In genomic region chr16:81836279-81837054, GRCh38 we compare ENCODE assay signal across 9 cellular contexts. TPM values are rescaled to one million over a fixed set of nuclear protein-coding genes. Genes with fewer than 3 reads are reported as not detected.
DNase-seq lines count a peak whose midpoint lies in the region; ATAC-seq and TF ChIP-seq lines count a peak whose summit lies in the region.
"Had no signal": no experiment of that assay in that cellular context is flagged by ENCODE, and none has a peak within 500 bp of the region (broad histone marks: within the 10 kb centered on the region; RNA-seq: fewer than 3 reads in every experiment).

No MANE protein-coding gene starts in this region.

- peak; percentile 69 for ATAC-seq in GM19351 (IDR thresholded peaks at IDR 0.05; ENCODE audit: unreplicated experiment)
- ATAC-seq in HG02973 (IDR thresholded peaks at IDR 0.05; ENCODE audit: unreplicated experiment): peak; percentile 69

- peaks cover 96% of the 10 kb centered on the region for H3K79me2 ChIP-seq in OCI-LY7 (ENCODE audit: insufficient read depth, low read depth, low read length)

- H3K9me2 ChIP-seq in OCI-LY7 (ENCODE audit: insufficient read depth, low read length): no peaks in the 10 kb centered on the region

- H2AFZ ChIP-seq in OCI-LY7 (ENCODE audit: low read length): no peak overlapping the region

- peaks cover 82% of the 10 kb centered on the region for H3K36me3 ChIP-seq in OCI-LY7 (ENCODE audit: insufficient read depth, low read length)
- H3K36me3 ChIP-seq in prostate gland: no peaks in the 10 kb centered on the region

- intact Hi-C loops in OCI-LY7 (cut with micrococcal nuclease; ENCODE audit: unreplicated experiment): loop anchor here (2.0 kb wide), 2 partner anchors 16 to 28 kb away; no protein-coding TSS in a partner anchor
- intact Hi-C loops in prostate gland (cut with DNase I): no loop called here

- CTCF ChIA-PET in OCI-LY7 (lab: Charles Lee; ENCODE audit: unreplicated experiment): interaction anchor here (1.1 kb wide), 1 partner anchor 19 kb away, joined by 3 read pairs; no protein-coding TSS in a partner anchor

- TF ChIP-seq POLR2A in prostate gland (IDR thresholded peaks at IDR 0.05): no peak

- H3K4me1 ChIP-seq in OCI-LY7 (ENCODE audit: insufficient read depth, low read length, poor library complexity, severe bottlenecking) (peaks cover 99% of the 10 kb centered on the region), prostate gland (replicated peaks) (no peaks in the 10 kb centered on the region)

- peak; percentile 16 for DNase-seq in Daoy (ENCODE audit: low read depth)
- DNase-seq in OCI-LY7 (ENCODE audit: low spot score): peak; percentile 92
- DNase-seq in coronary artery (ENCODE audit: low spot score): no peak
- DNase-seq in prostate gland (ENCODE audit: low spot score): no peak
- DNase-seq in dedifferentiated amniotic fluid mesenchymal stem cell (ENCODE audit: extremely low spot score): no peak
- DNase-seq in NCI-H345 treated with DMSO at 0.1 percent for 48 hours (lab: John Stamatoyannopoulos, UW; ENCODE audit: unreplicated experiment): no peak
- DNase-seq: CD4-positive, CD25-positive, alpha-beta regulatory T cell had no signal

- H3K4me2 ChIP-seq in OCI-LY7 (ENCODE audit: low read length): peak overlapping the region; percentile 72

- no peaks in the 10 kb centered on the region for H3K9me3 ChIP-seq in OCI-LY7 (ENCODE audit: low read length)
- no peaks in the 10 kb centered on the region for H3K9me3 ChIP-seq in prostate gland

- TF ChIP-seq CTCF in OCI-LY7 (conservative IDR thresholded peaks at IDR 0.05; ENCODE audit: low read length) (no peak), coronary artery (IDR thresholded peaks at IDR 0.05) (no peak), prostate gland (IDR thresholded peaks at IDR 0.05) (no peak)

- H3K27me3 ChIP-seq in prostate gland (replicated peaks; ENCODE audit: insufficient read depth): no peaks in the 10 kb centered on the region

- H3K27ac ChIP-seq in OCI-LY7 (ENCODE audit: low read depth, low read length, poor library complexity, severe bottlenecking) (peak overlapping the region; percentile 97), coronary artery (no peak overlapping the region), prostate gland (no peak overlapping the region)

- 76% methylated on average over 12 of the region's 12 CpGs for WGBS in prostate gland

- POLR2A ChIA-PET in OCI-LY7 (lab: Charles Lee): interaction anchor here (0.6 to 7.4 kb wide), 8 partner anchors 12 to 56 kb away, joined by 3 to 48 read pairs (median 6); no protein-coding TSS in a partner anchor

- no peaks in the 10 kb centered on the region; the same call in 1 of the 2 replicates for H4K20me1 ChIP-seq in OCI-LY7 (ENCODE audit: insufficient read depth, low read length)

- BruUV-seq in OCI-LY7 (replicated peaks; lab: Mats Ljungman, UMichigan): no TSS peak

- H3K4me3 ChIP-seq in OCI-LY7 (ENCODE audit: low read depth, low read length, poor library complexity, severe bottlenecking) (peak overlapping the region; percentile 44), coronary artery (no peak overlapping the region), prostate gland (no peak overlapping the region)

RNA-seq across cellular contexts. Expression of gene PLCG2, which starts 57.4 kb away (rescaled TPM):
- 1.5 and 1.8 TPM in 2 replicates for total RNA-seq in Daoy (2014; rRNA removed; shearing (Covaris generic))
- total RNA-seq in OCI-LY7 (2014; rRNA removed; shearing (Covaris generic)): 196 and 198 TPM in 2 replicates
- total RNA-seq in OCI-LY7 (2022) (464 and 485 TPM in 2 replicates), prostate gland (10 to 100 TPM; 10.3 to 12.8 TPM)

Comparison
In these comparisons a context has a peak if more than half of its experiments do, and no peak if none do; other contexts are left out.
1. DNase-seq: peak in Daoy (single experiment) and OCI-LY7 (single experiment); none in coronary artery (single experiment), prostate gland (single experiment), dedifferentiated amniotic fluid mesenchymal stem cell (single experiment) and NCI-H345 treated with DMSO at 0.1 percent for 48 hours (single experiment).
2. RNA of gene PLCG2, which starts 57.4 kb away (total RNA-seq): 196 to 485 TPM in OCI-LY7; 10.3 to 12.8 TPM in prostate gland and 1.5 to 1.8 TPM in Daoy; every median in the first group is over 10 times any median in the second.